Comparison of ENCODE assay signal across 36 cellular contexts in the genomic region with DNA sequence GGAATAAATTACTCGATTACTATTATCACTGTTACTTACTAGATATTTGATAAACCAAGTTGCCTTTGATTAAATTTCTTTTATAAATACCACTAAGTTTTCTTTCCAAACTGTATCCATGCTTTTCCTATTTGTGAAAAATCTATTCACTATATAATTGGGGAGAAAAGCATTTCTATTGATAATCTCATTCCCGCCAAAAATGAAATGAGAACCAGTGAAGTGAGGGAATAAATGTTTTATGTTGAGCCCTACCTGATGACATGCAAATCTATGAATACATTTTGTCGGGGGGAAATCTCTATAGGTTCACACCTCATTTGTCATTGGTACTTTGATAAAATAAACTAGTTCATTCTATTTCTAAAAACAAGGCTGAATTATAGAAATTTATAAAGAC.
"Had no signal": no experiment of that assay in that cellular context is flagged by ENCODE, and none has a peak within 500 bp of the region (broad histone marks: within the 10 kb centered on the region; RNA-seq: fewer than 3 reads in every experiment).

No MANE protein-coding gene starts in this region.

- H3K27me3 ChIP-seq: MG63 had no signal

- DNase-seq: Karpas-422, Kasumi-1, MG63, MM.1S, MV-4-11, NCI-H1048, NCI-H1092, NCI-H1092 treated with DMSO at 0.1 percent for 48 hours, NCI-H1105, NCI-H1105 treated with DMSO at 0.1 percent for 48 hours, NCI-H1417, NCI-H1417 treated with DMSO at 0.1 percent for 48 hours, NCI-H1436, NCI-H1436 treated with DMSO at 0.1 percent for 48 hours, NCI-H146, NCI-H1694, NCI-H1694 treated with DMSO at 0.1 percent for 48 hours, NCI-H187, NCI-H187 treated with DMSO at 0.1 percent for 48 hours, NCI-H1930, NCI-H2029, NCI-H2029 treated with DMSO at 0.1 percent for 48 hours, NCI-H2081, NCI-H2081 treated with DMSO at 0.1 percent for 48 hours, NCI-H2107, NCI-H2171, NCI-H2171 treated with DMSO at 0.1 percent for 48 hours, NCI-H2227 treated with DMSO at 0.1 percent for 48 hours, NCI-H226, NCI-H345, NCI-H446, NCI-H446 treated with DMSO at 0.1 percent for 48 hours, NCI-H510A, NCI-H510A treated with DMSO at 0.1 percent for 48 hours, NCI-H524, NCI-H524 treated with DMSO at 0.1 percent for 48 hours had no signal

- H3K4me3 ChIP-seq: MG63 had no signal

- H3K9me3 ChIP-seq: MG63 had no signal
